ENCODE assay signal across 6 cellular contexts in the genomic region with DNA sequence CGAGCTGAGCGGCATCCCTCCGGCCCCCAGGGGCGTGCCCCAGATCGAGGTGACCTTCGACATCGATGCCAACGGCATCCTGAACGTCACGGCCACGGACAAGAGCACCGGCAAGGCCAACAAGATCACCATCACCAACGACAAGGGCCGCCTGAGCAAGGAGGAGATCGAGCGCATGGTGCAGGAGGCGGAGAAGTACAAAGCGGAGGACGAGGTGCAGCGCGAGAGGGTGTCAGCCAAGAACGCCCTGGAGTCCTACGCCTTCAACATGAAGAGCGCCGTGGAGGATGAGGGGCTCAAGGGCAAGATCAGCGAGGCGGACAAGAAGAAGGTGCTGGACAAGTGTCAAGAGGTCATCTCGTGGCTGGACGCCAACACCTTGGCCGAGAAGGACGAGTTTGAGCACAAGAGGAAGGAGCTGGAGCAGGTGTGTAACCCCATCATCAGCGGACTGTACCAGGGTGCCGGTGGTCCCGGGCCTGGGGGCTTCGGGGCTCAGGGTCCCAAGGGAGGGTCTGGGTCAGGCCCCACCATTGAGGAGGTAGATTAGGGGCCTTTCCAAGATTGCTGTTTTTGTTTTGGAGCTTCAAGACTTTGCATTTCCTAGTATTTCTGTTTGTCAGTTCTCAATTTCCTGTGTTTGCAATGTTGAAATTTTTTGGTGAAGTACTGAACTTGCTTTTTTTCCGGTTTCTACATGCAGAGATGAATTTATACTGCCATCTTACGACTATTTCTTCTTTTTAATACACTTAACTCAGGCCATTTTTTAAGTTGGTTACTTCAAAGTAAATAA. TPM values are rescaled to one million over a fixed set of nuclear protein-coding genes. Genes with fewer than 3 reads are reported as not detected.
DNase-seq lines count a peak whose midpoint lies in the region; ATAC-seq and TF ChIP-seq lines count a peak whose summit lies in the region.
"Not testable (repeated sequence)": the region's sequence is repeated elsewhere in the genome, so short reads cannot be mapped to it uniquely, and the experiment has no call there.

No MANE protein-coding gene starts in this region.

- TF ChIP-seq CTCF in CD8-positive, alpha-beta T cell (IDR thresholded peaks at IDR 0.05), result peak; percentile 37
- peak; percentile 62 for TF ChIP-seq CTCF in OCI-LY7 (conservative IDR thresholded peaks at IDR 0.05; ENCODE audit: low read length)
- TF ChIP-seq CTCF in fibroblast of lung (conservative IDR thresholded peaks at IDR 0.05 in 1 of 2, IDR thresholded peaks at IDR 0.05 in 1 of 2; ENCODE audit: low read depth in 1 of 2, low read length in 2 of 2), result not testable (repeated sequence)

- DNase-seq in CD8-positive, alpha-beta T cell, result peak in 2 of 7 experiments; percentile 40 to 71
- not testable (repeated sequence) for DNase-seq in OCI-LY7 (ENCODE audit: low spot score); activated naive CD4-positive, alpha-beta T cell treated with anti-CD3 and anti-CD28 coated beads, Interleukin-2, amount 50 U/mL, for 72 hours (ENCODE audit: low spot score in 2 of 2)
- DNase-seq in fibroblast of lung (ENCODE audit: low read depth in 2 of 2), result peak in 1 of 2 donors; percentile 50
- DNase-seq in stimulated activated naive CD4-positive, alpha-beta T cell (lab: John Stamatoyannopoulos, UW), result peak in 4 of 6 experiments; percentile 33 to 80 (median 68)

- H3K27me3 Mint-ChIP-seq in CD8-positive, alpha-beta T cell (ENCODE audit: low read depth), result not testable (repeated sequence)

- not testable (repeated sequence) for H3K9me3 ChIP-seq in CD8-positive, alpha-beta T cell (ENCODE audit: low read length); OCI-LY7 (ENCODE audit: low read length); fibroblast of lung (ENCODE audit: control insufficient read depth, insufficient read depth, low read depth, low read length); mononuclear cell (ENCODE audit: low read depth, low read length)

- peak overlapping the region; percentile 77 for H3K27ac Mint-ChIP-seq in CD8-positive, alpha-beta T cell
- peak overlapping the region; percentile 83 to 91 for H3K27ac Mint-ChIP-seq in activated naive CD4-positive, alpha-beta T cell treated with anti-CD3 and anti-CD28 coated beads, Interleukin-2, amount 50 U/mL, for 72 hours

- not testable (repeated sequence) for H3K36me3 ChIP-seq in CD8-positive, alpha-beta T cell (ENCODE audit: insufficient read depth, low read length); OCI-LY7 (ENCODE audit: insufficient read depth, low read length); fibroblast of lung (ENCODE audit: control insufficient read depth, insufficient read depth, low read length)

- H3K9ac ChIP-seq in fibroblast of lung (ENCODE audit: insufficient read depth, low read length), result not testable (repeated sequence)

- H3K9me3 Mint-ChIP-seq in CD8-positive, alpha-beta T cell; activated naive CD4-positive, alpha-beta T cell treated with anti-CD3 and anti-CD28 coated beads, Interleukin-2, amount 50 U/mL, for 72 hours: not testable (repeated sequence)

- H3K4me1 Mint-ChIP-seq in CD8-positive, alpha-beta T cell (ENCODE audit: low read depth), result peaks cover 48% of the 10 kb centered on the region

- peaks cover 30% of the 10 kb centered on the region for H3K4me1 ChIP-seq in CD8-positive, alpha-beta T cell (ENCODE audit: insufficient read depth, low read length)
- H3K4me1 ChIP-seq in OCI-LY7 (ENCODE audit: insufficient read depth, low read length, poor library complexity, severe bottlenecking) (peaks cover 26% of the 10 kb centered on the region), mononuclear cell (ENCODE audit: insufficient read depth, low read length) (peaks cover 62% of the 10 kb centered on the region)
- not testable (repeated sequence) for H3K4me1 ChIP-seq in fibroblast of lung (ENCODE audit: control insufficient read depth, extremely low read depth, insufficient read depth, low read length)

- POLR2A ChIA-PET in CD8-positive, alpha-beta T cell (lab: Charles Lee), result interaction anchor here (0.6 to 2.1 kb wide), 12 partner anchors 9 to 164 kb away, joined by 3 to 17 read pairs (median 4); partner anchors contain the start of genes BAG6, DDAH2, GPANK1 and HSPA1B
- POLR2A ChIA-PET in OCI-LY7 (lab: Charles Lee), result not testable (repeated sequence)

- ATAC-seq in CD8-positive, alpha-beta T cell, result peak; percentile 50
- peak; percentile 5 to 12 for ATAC-seq in activated naive CD4-positive, alpha-beta T cell treated with anti-CD3 and anti-CD28 coated beads, Interleukin-2, amount 50 U/mL, for 72 hours

- peak overlapping the region; percentile 73 for H3K4me3 Mint-ChIP-seq in CD8-positive, alpha-beta T cell

- not testable (repeated sequence) for H4K20me1 ChIP-seq in OCI-LY7 (ENCODE audit: insufficient read depth, low read length); fibroblast of lung (ENCODE audit: control insufficient read depth, extremely low read depth, insufficient read depth, low read length)

- not testable (repeated sequence) for H3K79me2 ChIP-seq in OCI-LY7 (ENCODE audit: insufficient read depth, low read depth, low read length)
- peaks cover 21% of the 10 kb centered on the region for H3K79me2 ChIP-seq in fibroblast of lung (ENCODE audit: control insufficient read depth, insufficient read depth, low read length)

- intact Hi-C loops in CD8-positive, alpha-beta T cell (cut with DNase I, micrococcal nuclease), result loop anchor here in 1 of 2 experiments (2.0 kb wide), 1 partner anchor 89 kb away; the partner anchor contains the start of gene DDAH2
- intact Hi-C loops in OCI-LY7 (cut with micrococcal nuclease; ENCODE audit: unreplicated experiment), result loop anchor here (10.0 kb wide), 1 partner anchor 1577 kb away; the partner anchor contains the start of gene KIFC1

- not testable (repeated sequence) for BruUV-seq in OCI-LY7 (replicated peaks; lab: Mats Ljungman, UMichigan)

- not testable (repeated sequence) for H3K36me3 Mint-ChIP-seq in CD8-positive, alpha-beta T cell
- peaks cover 7 to 27% of the 10 kb centered on the region in 2 donors for H3K36me3 Mint-ChIP-seq in activated naive CD4-positive, alpha-beta T cell treated with anti-CD3 and anti-CD28 coated beads, Interleukin-2, amount 50 U/mL, for 72 hours

- peak overlapping the region; percentile 53; the same call in 1 of the 2 replicates for H2AFZ ChIP-seq in OCI-LY7 (ENCODE audit: low read length)
- not testable (repeated sequence) for H2AFZ ChIP-seq in fibroblast of lung (ENCODE audit: low read length)

- CTCF ChIA-PET in CD8-positive, alpha-beta T cell (lab: Charles Lee), result interaction anchor here (0.7 to 2.1 kb wide), 12 partner anchors 10 to 266 kb away, joined by 3 to 16 read pairs (median 5); partner anchors contain the start of genes ABHD16A, C6orf47, DDAH2 and HSPA1B
- CTCF ChIA-PET in OCI-LY7 (lab: Charles Lee; ENCODE audit: unreplicated experiment), result not testable (repeated sequence)

- peak overlapping the region; percentile 62 for H3K27ac ChIP-seq in CD8-positive, alpha-beta T cell (ENCODE audit: low read depth, low read length)
- not testable (repeated sequence) for H3K27ac ChIP-seq in OCI-LY7 (ENCODE audit: low read depth, low read length, poor library complexity, severe bottlenecking); fibroblast of lung (ENCODE audit: insufficient read depth, low read length)

- H3K27me3 ChIP-seq in CD8-positive, alpha-beta T cell (ENCODE audit: insufficient read depth, low read length); fibroblast of lung (ENCODE audit: control insufficient read depth, insufficient read depth, low read length); mononuclear cell (ENCODE audit: insufficient read depth, low read length): not testable (repeated sequence)

- H3K4me2 ChIP-seq in OCI-LY7 (ENCODE audit: low read length) (peak overlapping the region; percentile 38; the same call in 1 of the 2 replicates), fibroblast of lung (ENCODE audit: extremely low read depth, insufficient read depth, low read length) (peak overlapping the region; percentile 96)

- peak overlapping the region; percentile 57 for H3K4me3 ChIP-seq in CD8-positive, alpha-beta T cell (ENCODE audit: low read depth, low read length)
- peak overlapping the region; percentile 60 for H3K4me3 ChIP-seq in OCI-LY7 (ENCODE audit: low read depth, low read length, poor library complexity, severe bottlenecking)
- peak overlapping the region; percentile 45 to 67 (median 52) for H3K4me3 ChIP-seq in fibroblast of lung (replicated peaks in 1 of 4; ENCODE audit: control extremely low read depth in 1 of 4, insufficient read depth in 1 of 4, low read depth in 3 of 4, low read length in 4 of 4)
- peak overlapping the region; percentile 67 for H3K4me3 ChIP-seq in mononuclear cell (ENCODE audit: low read length)

- not testable (repeated sequence) for H3K9me2 ChIP-seq in OCI-LY7 (ENCODE audit: insufficient read depth, low read length)

RNA-seq across cellular contexts. Expression of gene HSPA1A, which starts 2.0 kb away (rescaled TPM):
- total RNA-seq in CD8-positive, alpha-beta T cell, result 1 to 10 TPM; 2.1 to 2.2 TPM
- 0.22 and 0.41 TPM in 2 replicates for total RNA-seq in OCI-LY7 (2014; rRNA removed; shearing (Covaris generic))
- total RNA-seq in OCI-LY7 (2022), result 0.81 and 2.2 TPM in 2 replicates
- total RNA-seq in activated naive CD4-positive, alpha-beta T cell treated with anti-CD3 and anti-CD28 coated beads, Interleukin-2, amount 50 U/mL, for 72 hours, result 10 to 100 TPM; 55.1 to 79.8 TPM
- 70.0 and 111 TPM in 2 replicates for total RNA-seq in fibroblast of lung
- polyA plus RNA-seq in fibroblast of lung, result 61.2 and 66.3 TPM in 2 replicates
- polyA plus RNA-seq in fibroblast of lung (2012), result 98.8 and 107 TPM in 2 replicates
- polyA minus RNA-seq in fibroblast of lung (ENCODE audit: low replicate concordance), result 38.5 and 40.2 TPM in 2 replicates
- 16.6 TPM for total RNA-seq in mononuclear cell

RNA-seq across cellular contexts. Expression of gene HSPA1L, which starts 2.2 kb away (rescaled TPM):
- total RNA-seq in CD8-positive, alpha-beta T cell, result 1 to 10 TPM; 1.2 TPM
- total RNA-seq in OCI-LY7 (2014; rRNA removed; shearing (Covaris generic)), result 0.19 TPM in 1 of 2 replicates, not detected in the other
- total RNA-seq in OCI-LY7 (2022) (0.15 and 0.49 TPM in 2 replicates), fibroblast of lung (2.1 and 3.1 TPM in 2 replicates), mononuclear cell (2.7 TPM)
- 1 to 10 TPM; 2.3 to 2.8 TPM for total RNA-seq in activated naive CD4-positive, alpha-beta T cell treated with anti-CD3 and anti-CD28 coated beads, Interleukin-2, amount 50 U/mL, for 72 hours
- 0.74 and 0.75 TPM in 2 replicates for polyA plus RNA-seq in fibroblast of lung
- polyA plus RNA-seq in fibroblast of lung (2012), result 0.98 and 1.1 TPM in 2 replicates
- polyA minus RNA-seq in fibroblast of lung (ENCODE audit: low replicate concordance), result 0.26 TPM in 1 of 2 replicates, not detected in the other

RNA-seq across cellular contexts. Expression of gene HSPA1B, which starts 10.2 kb away (rescaled TPM):
- 1 to 10 TPM; 4.9 to 5.2 TPM for total RNA-seq in CD8-positive, alpha-beta T cell
- total RNA-seq in OCI-LY7 (2014; rRNA removed; shearing (Covaris generic)), result 160 and 177 TPM in 2 replicates
- total RNA-seq in OCI-LY7 (2022) (40.1 and 60.9 TPM in 2 replicates), fibroblast of lung (115 and 152 TPM in 2 replicates), mononuclear cell (13.3 TPM)
- 100 to 1,000 TPM in 1 of 2 donors, 10 to 100 TPM in 1; 53.8 to 171 TPM for total RNA-seq in activated naive CD4-positive, alpha-beta T cell treated with anti-CD3 and anti-CD28 coated beads, Interleukin-2, amount 50 U/mL, for 72 hours
- polyA plus RNA-seq in fibroblast of lung, result 35.5 and 60.2 TPM in 2 replicates
- polyA plus RNA-seq in fibroblast of lung (2012), result 52.3 and 95.1 TPM in 2 replicates
- 39.2 and 45.2 TPM in 2 replicates for polyA minus RNA-seq in fibroblast of lung (ENCODE audit: low replicate concordance)

RNA-seq across cellular contexts. Expression of gene LSM2, which starts 10.6 kb away (rescaled TPM):
- 10 to 100 TPM; 19.6 to 26.4 TPM for total RNA-seq in CD8-positive, alpha-beta T cell
- total RNA-seq in OCI-LY7 (2014; rRNA removed; shearing (Covaris generic)), result 65.2 and 78.4 TPM in 2 replicates
- total RNA-seq in OCI-LY7 (2022) (78.0 and 82.6 TPM in 2 replicates), fibroblast of lung (23.1 and 24.3 TPM in 2 replicates), mononuclear cell (15.4 TPM)
- total RNA-seq in activated naive CD4-positive, alpha-beta T cell treated with anti-CD3 and anti-CD28 coated beads, Interleukin-2, amount 50 U/mL, for 72 hours, result 100 to 1,000 TPM; 150 to 173 TPM
- 34.7 and 68.1 TPM in 2 replicates for polyA plus RNA-seq in fibroblast of lung
- polyA plus RNA-seq in fibroblast of lung (2012), result 39.1 and 68.7 TPM in 2 replicates
- polyA minus RNA-seq in fibroblast of lung (ENCODE audit: low replicate concordance), result 54.4 and 96.5 TPM in 2 replicates

RNA-seq across cellular contexts. Expression of gene VARS1, which starts 21.8 kb away (rescaled TPM):
- total RNA-seq in CD8-positive, alpha-beta T cell, result 10 to 100 TPM; 29.8 to 33.3 TPM
- total RNA-seq in OCI-LY7 (2014; rRNA removed; shearing (Covaris generic)), result 47.0 and 51.2 TPM in 2 replicates
- total RNA-seq in OCI-LY7 (2022), result 118 and 137 TPM in 2 replicates
- total RNA-seq in activated naive CD4-positive, alpha-beta T cell treated with anti-CD3 and anti-CD28 coated beads, Interleukin-2, amount 50 U/mL, for 72 hours, result 100 to 1,000 TPM in 1 of 2 donors, 10 to 100 TPM in 1; 57.7 to 127 TPM
- 29.8 and 53.5 TPM in 2 replicates for total RNA-seq in fibroblast of lung
- 16.0 and 31.0 TPM in 2 replicates for polyA plus RNA-seq in fibroblast of lung
- 45.2 and 84.7 TPM in 2 replicates for polyA plus RNA-seq in fibroblast of lung (2012)
- polyA minus RNA-seq in fibroblast of lung (ENCODE audit: low replicate concordance), result 315 and 394 TPM in 2 replicates
- 12.3 TPM for total RNA-seq in mononuclear cell
